ENCODE assay signal across 8 cellular contexts in genomic region chr12:76158518-76159321, GRCh38.
DNase-seq lines count a peak whose midpoint lies in the region; ATAC-seq, FAIRE-seq and TF ChIP-seq lines count a peak whose summit lies in the region.

No MANE protein-coding gene starts in this region.

- no peaks in the 10 kb centered on the region for H4K20me1 ChIP-seq in HepG2 (ENCODE audit: insufficient read depth, low read length)

- WGBS in HepG2 (ENCODE audit: low lambda C conversion rate), result 21% methylated on average over 11 of the region's 11 CpGs

- TF ChIP-seq POLR2A in HepG2 (IDR thresholded peaks at IDR 0.05; ENCODE audit: insufficient read depth in 1 of 2, low read depth in 2 of 2, low read length in 2 of 2), result no peak

- H2AFZ ChIP-seq in HepG2 (ENCODE audit: low read length), result peak overlapping the region; percentile 79

- TF ChIP-seq EP300 in HepG2 (IDR thresholded peaks at IDR 0.05; ENCODE audit: low read depth in 2 of 2, low read length in 2 of 2), result no peak
- no peak for TF ChIP-seq EP300 in HepG2 (CRISPR knock-in tag; IDR thresholded peaks at IDR 0.05; ENCODE audit: borderline replicate concordance)

- H3K4me1 ChIP-seq in HepG2 (ENCODE audit: insufficient read depth, low read length), result 0 out of 2 replicates have a peak, but pooled peaks cover 4% of the 10 kb centered on the region

- peak; percentile 98 for ATAC-seq in GM21737 (IDR thresholded peaks at IDR 0.05; ENCODE audit: unreplicated experiment)
- ATAC-seq in HepG2, result peak; percentile 100

- H3K9ac ChIP-seq in HepG2 (ENCODE audit: insufficient read depth, low read depth, low read length), result no peak overlapping the region

- POLR2A ChIA-PET in HepG2 (lab: Yijun Ruan, JAX), result no interaction called here

- H3K4me3 ChIP-seq in GM06990 (replicated peaks; ENCODE audit: low read depth, low read length) (peak overlapping the region; percentile 34), HepG2 (replicated peaks in 1 of 3; ENCODE audit: insufficient read depth in 1 of 3, low read depth in 2 of 3, low read length in 3 of 3) (peak overlapping the region in 1 of 3 experiments; percentile 39; a peak in 1 of 6 replicates)
- H3K4me3 ChIP-seq in Jurkat, Clone E6-1 (ENCODE audit: low read length), result no peak overlapping the region

- H3K36me3 ChIP-seq in GM06990 (ENCODE audit: control insufficient read depth, insufficient read depth, low read length), result no peaks in the 10 kb centered on the region
- H3K36me3 ChIP-seq in HepG2 (replicated peaks in 1 of 2; ENCODE audit: control insufficient read depth in 1 of 2, insufficient read depth in 2 of 2, low read length in 2 of 2), result no peaks in the 10 kb centered on the region

- H3K27me3 ChIP-seq in GM06990 (replicated peaks; ENCODE audit: control insufficient read depth, insufficient read depth, low read length) (no peaks in the 10 kb centered on the region), HepG2 (ENCODE audit: control insufficient read depth in 1 of 2, insufficient read depth in 2 of 2, low read length in 2 of 2) (no peaks in the 10 kb centered on the region; a peak in 1 of 5 replicates)

- TF ChIP-seq RAD21 in HepG2 (CRISPR knock-in tag; IDR thresholded peaks at IDR 0.05), result no peak; the same call in 1 of the 2 replicates

- H3K79me2 ChIP-seq in HepG2 (ENCODE audit: insufficient read depth, low read length), result no peaks in the 10 kb centered on the region

- peak; percentile 89 for FAIRE-seq in HepG2 (lab: Jason Lieb, UNC)

- BruUV-seq in HepG2 (replicated peaks; lab: Mats Ljungman, UMichigan), result no TSS peak

- in situ Hi-C loops in HepG2 (cut with HindIII; ENCODE audit: extremely low pct_ligation_motif_present, low pct_unique_long_range_greater_than_20kb), result no loop called here

- H3K27ac ChIP-seq in VCaP (no peak overlapping the region), HepG2 (ENCODE audit: extremely low read length, insufficient read depth, low read length) (no peak overlapping the region)

- peak; percentile 71 for DNase-seq in GM06990 (ENCODE audit: extremely low read depth, insufficient read length)
- peak; percentile 32 for DNase-seq in Jurkat, Clone E6-1 (ENCODE audit: low read depth, low spot score)
- peak; percentile 42 for DNase-seq in central memory CD4-positive, alpha-beta T cell
- DNase-seq in HepG2 (ENCODE audit: low spot score), result peak; percentile 53
- peak; percentile 13 for DNase-seq in stimulated activated CD8-positive, alpha-beta memory T cell treated with anti-CD3 and anti-CD28 coated beads, Interleukin-12 subunit alpha, Interleukin-12 subunit beta, amount 100 ng/mL, for 1 hour (ENCODE audit: low read depth)
- DNase-seq in NCI-H510A treated with DMSO at 0.1 percent for 48 hours (lab: John Stamatoyannopoulos, UW), result no peak

- TF ChIP-seq CTCF in GM06990 (IDR thresholded peaks at IDR 0.05; ENCODE audit: insufficient read depth, low read length, poor library complexity, severe bottlenecking) (peak; percentile 70), VCaP (conservative IDR thresholded peaks at IDR 0.05) (peak; percentile 47; the same call in 1 of the 2 replicates), HepG2 (CRISPR knock-in tag; IDR thresholded peaks at IDR 0.05) (peak; percentile 85)

- H3K4me2 ChIP-seq in HepG2 (ENCODE audit: low read depth, low read length), result peak overlapping the region; percentile 70

- intact Hi-C loops in HepG2 (cut with micrococcal nuclease; ENCODE audit: unreplicated experiment), result loop anchor here (1.0 to 5.0 kb wide), 5 partner anchors 76 to 632 kb away; partner anchors contain the start of gene NAP1L1

- no peaks in the 10 kb centered on the region for H3K9me3 ChIP-seq in HepG2 (ENCODE audit: low read length)

- CTCF ChIA-PET in HepG2 (lab: Yijun Ruan, JAX; ENCODE audit: low intra/inter-chr PET ratio, low total read pairs), result interaction anchor here (1.1 to 1.5 kb wide), 3 partner anchors 297 to 632 kb away, joined by 4 to 5 read pairs (median 4); no protein-coding TSS in a partner anchor

TF ChIP-seq in HepG2, 621 proteins besides CTCF, POLR2A, EP300 and RAD21 (continues in another document):
- TF ChIP-seq NKX3-1 (CRISPR knock-in tag; IDR thresholded peaks at IDR 0.05) (no peak), TEAD3 (CRISPR knock-in tag; optimal IDR thresholded peaks at IDR 0.05; ENCODE audit: borderline replicate concordance) (peak; percentile 8), SALL1 (CRISPR knock-in tag; IDR thresholded peaks at IDR 0.05) (0 out of 2 replicates have a peak, but pooled peaks have one; percentile 19), ZKSCAN8 (CRISPR knock-in tag; IDR thresholded peaks at IDR 0.05; ENCODE audit: borderline replicate concordance) (0 out of 2 replicates have a peak, but pooled peaks have one; percentile 22), ZFY (CRISPR knock-in tag; IDR thresholded peaks at IDR 0.05) (no peak), ZNF691 (CRISPR knock-in tag; IDR thresholded peaks at IDR 0.05; ENCODE audit: borderline replicate concordance, low read depth) (no peak), ZSCAN20 (CRISPR knock-in tag; IDR thresholded peaks at IDR 0.05; ENCODE audit: borderline replicate concordance) (peak; percentile 81; the same call in 1 of the 2 replicates), RBFOX2 (IDR thresholded peaks at IDR 0.05; ENCODE audit: low read depth, low read length) (no peak), ZMYM4 (CRISPR knock-in tag; IDR thresholded peaks at IDR 0.05) (peak; percentile 53; the same call in 1 of the 2 replicates), IKZF1 (IDR thresholded peaks at IDR 0.05) (no peak), SOX6 (IDR thresholded peaks at IDR 0.05) (no peak), SOX6 (CRISPR knock-in tag; IDR thresholded peaks at IDR 0.05) (peak; percentile 31; the same call in 1 of the 2 replicates), POGZ (CRISPR knock-in tag; IDR thresholded peaks at IDR 0.05) (0 out of 2 replicates have a peak, but pooled peaks have one; percentile 17)
- TF ChIP-seq, protein P1, sequence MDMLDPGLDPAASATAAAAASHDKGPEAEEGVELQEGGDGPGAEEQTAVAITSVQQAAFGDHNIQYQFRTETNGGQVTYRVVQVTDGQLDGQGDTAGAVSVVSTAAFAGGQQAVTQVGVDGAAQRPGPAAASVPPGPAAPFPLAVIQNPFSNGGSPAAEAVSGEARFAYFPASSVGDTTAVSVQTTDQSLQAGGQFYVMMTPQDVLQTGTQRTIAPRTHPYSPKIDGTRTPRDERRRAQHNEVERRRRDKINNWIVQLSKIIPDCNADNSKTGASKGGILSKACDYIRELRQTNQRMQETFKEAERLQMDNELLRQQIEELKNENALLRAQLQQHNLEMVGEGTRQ (IDR thresholded peaks at IDR 0.05; ENCODE audit: low read depth, low read length), result no peak
- TF ChIP-seq, protein P1 (CRISPR knock-in tag; IDR thresholded peaks at IDR 0.05; ENCODE audit: borderline replicate concordance), result no peak
- TF ChIP-seq, protein P2, sequence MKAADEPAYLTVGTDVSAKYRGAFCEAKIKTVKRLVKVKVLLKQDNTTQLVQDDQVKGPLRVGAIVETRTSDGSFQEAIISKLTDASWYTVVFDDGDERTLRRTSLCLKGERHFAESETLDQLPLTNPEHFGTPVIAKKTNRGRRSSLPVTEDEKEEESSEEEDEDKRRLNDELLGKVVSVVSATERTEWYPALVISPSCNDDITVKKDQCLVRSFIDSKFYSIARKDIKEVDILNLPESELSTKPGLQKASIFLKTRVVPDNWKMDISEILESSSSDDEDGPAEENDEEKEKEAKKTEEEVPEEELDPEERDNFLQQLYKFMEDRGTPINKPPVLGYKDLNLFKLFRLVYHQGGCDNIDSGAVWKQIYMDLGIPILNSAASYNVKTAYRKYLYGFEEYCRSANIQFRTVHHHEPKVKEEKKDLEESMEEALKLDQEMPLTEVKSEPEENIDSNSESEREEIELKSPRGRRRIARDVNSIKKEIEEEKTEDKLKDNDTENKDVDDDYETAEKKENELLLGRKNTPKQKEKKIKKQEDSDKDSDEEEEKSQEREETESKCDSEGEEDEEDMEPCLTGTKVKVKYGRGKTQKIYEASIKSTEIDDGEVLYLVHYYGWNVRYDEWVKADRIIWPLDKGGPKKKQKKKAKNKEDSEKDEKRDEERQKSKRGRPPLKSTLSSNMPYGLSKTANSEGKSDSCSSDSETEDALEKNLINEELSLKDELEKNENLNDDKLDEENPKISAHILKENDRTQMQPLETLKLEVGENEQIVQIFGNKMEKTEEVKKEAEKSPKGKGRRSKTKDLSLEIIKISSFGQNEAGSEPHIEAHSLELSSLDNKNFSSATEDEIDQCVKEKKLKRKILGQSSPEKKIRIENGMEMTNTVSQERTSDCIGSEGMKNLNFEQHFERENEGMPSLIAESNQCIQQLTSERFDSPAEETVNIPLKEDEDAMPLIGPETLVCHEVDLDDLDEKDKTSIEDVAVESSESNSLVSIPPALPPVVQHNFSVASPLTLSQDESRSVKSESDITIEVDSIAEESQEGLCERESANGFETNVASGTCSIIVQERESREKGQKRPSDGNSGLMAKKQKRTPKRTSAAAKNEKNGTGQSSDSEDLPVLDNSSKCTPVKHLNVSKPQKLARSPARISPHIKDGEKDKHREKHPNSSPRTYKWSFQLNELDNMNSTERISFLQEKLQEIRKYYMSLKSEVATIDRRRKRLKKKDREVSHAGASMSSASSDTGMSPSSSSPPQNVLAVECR (CRISPR knock-in tag; IDR thresholded peaks at IDR 0.05; ENCODE audit: borderline replicate concordance), result 0 out of 2 replicates have a peak, but pooled peaks have one; percentile 20
- TF ChIP-seq, protein P3, sequence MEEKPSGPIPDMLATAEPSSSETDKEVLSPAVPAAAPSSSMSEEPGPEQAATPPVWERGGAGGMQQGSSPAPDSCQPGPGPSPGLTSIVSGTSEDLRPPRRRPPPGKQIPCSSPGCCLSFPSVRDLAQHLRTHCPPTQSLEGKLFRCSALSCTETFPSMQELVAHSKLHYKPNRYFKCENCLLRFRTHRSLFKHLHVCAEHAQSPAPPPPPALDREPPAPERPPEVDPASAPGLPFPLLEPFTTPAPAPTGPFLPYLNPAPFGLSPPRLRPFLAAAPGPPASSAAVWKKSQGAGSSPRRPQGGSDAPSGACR (CRISPR knock-in tag; IDR thresholded peaks at IDR 0.05), result 0 out of 2 replicates have a peak, but pooled peaks have one; percentile 47
